ENCODE assay signal across 1 cellular context in the genomic region with DNA sequence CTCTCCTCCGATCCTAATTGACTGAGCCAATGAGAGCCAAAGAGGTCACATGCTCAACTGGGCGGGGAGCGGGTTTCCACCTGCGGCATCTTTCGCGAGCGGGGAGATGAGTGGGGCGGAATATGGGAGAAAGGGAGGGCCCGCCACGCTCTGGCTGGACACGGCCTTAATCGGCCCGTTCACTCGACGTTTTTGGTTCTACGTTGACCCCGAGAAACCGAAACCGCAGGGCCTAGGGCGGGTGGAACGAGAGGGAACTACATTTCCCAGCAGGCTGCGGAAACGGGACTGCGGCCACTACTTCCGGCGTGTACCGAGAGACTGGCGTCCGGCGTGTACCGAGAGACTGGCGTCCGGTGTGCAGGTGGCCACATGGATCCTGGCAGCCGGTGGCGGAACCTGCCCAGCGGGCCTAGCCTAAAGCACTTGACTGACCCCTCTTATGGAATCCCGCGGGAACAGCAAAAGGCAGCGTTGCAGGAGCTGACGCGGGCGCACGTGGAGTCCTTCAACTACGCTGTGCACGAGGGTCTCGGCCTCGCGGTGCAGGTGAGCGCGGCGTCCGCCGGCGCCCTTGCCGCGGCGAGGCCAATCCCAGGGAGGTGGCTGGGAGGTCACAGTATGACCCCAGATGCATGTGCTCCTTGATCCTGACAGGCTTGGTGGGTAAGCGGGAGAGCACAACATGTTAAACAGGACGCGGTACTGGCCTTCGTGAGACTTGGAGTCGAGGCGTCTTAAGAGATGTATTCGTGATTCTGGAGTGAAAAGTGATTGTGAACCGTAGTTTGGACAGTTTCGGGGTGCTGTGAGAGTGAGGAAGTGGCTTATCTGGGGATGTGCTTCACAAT.
TF ChIP-seq lines count a peak whose summit lies in the region.

A gene with protein sequence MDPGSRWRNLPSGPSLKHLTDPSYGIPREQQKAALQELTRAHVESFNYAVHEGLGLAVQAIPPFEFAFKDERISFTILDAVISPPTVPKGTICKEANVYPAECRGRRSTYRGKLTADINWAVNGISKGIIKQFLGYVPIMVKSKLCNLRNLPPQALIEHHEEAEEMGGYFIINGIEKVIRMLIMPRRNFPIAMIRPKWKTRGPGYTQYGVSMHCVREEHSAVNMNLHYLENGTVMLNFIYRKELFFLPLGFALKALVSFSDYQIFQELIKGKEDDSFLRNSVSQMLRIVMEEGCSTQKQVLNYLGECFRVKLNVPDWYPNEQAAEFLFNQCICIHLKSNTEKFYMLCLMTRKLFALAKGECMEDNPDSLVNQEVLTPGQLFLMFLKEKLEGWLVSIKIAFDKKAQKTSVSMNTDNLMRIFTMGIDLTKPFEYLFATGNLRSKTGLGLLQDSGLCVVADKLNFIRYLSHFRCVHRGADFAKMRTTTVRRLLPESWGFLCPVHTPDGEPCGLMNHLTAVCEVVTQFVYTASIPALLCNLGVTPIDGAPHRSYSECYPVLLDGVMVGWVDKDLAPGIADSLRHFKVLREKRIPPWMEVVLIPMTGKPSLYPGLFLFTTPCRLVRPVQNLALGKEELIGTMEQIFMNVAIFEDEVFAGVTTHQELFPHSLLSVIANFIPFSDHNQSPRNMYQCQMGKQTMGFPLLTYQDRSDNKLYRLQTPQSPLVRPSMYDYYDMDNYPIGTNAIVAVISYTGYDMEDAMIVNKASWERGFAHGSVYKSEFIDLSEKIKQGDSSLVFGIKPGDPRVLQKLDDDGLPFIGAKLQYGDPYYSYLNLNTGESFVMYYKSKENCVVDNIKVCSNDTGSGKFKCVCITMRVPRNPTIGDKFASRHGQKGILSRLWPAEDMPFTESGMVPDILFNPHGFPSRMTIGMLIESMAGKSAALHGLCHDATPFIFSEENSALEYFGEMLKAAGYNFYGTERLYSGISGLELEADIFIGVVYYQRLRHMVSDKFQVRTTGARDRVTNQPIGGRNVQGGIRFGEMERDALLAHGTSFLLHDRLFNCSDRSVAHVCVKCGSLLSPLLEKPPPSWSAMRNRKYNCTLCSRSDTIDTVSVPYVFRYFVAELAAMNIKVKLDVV (plus strand): TSS at position 343 of the 851 bp plus-strand sequence. CDS start 30 bp downstream, at position 373.

TF ChIP-seq in HEK293, 187 proteins besides CTCF, POLR2A, EP300 and RAD21 (continued from another document and continues in another):
- TF ChIP-seq OVOL3 (tag by site-specific recombination; IDR thresholded peaks at IDR 0.05) (peak; percentile 15; the same call in 1 of the 2 replicates), SETDB1 (IDR thresholded peaks at IDR 0.05; ENCODE audit: insufficient read length, low read length) (peak; percentile 43), HOXC10 (CRISPR knock-in tag; IDR thresholded peaks at IDR 0.05) (0 out of 2 replicates have a peak, but pooled peaks have one; percentile 44), ZNF274 (IDR thresholded peaks at IDR 0.05; ENCODE audit: low read length) (no peak), ZNF274 (tag by site-specific recombination; IDR thresholded peaks at IDR 0.05; ENCODE audit: borderline replicate concordance) (no peak), ZFP3 (tag by site-specific recombination; IDR thresholded peaks at IDR 0.05; ENCODE audit: low read depth) (no peak), ZSCAN30 (tag by site-specific recombination; IDR thresholded peaks at IDR 0.05) (peak; percentile 99), ZNF561 (tag by site-specific recombination; IDR thresholded peaks at IDR 0.05; ENCODE audit: borderline replicate concordance) (0 out of 2 replicates have a peak, but pooled peaks have one; percentile 51), ZNF335 (tag by site-specific recombination; conservative IDR thresholded peaks at IDR 0.05) (peak; percentile 95), EGR2 (tag by site-specific recombination; IDR thresholded peaks at IDR 0.05; ENCODE audit: low read depth) (peak; percentile 2; the same call in 1 of the 2 replicates), ZNF600 (tag by site-specific recombination; IDR thresholded peaks at IDR 0.05) (peak; percentile 11; the same call in 1 of the 2 replicates), ZEB2 (tag by site-specific recombination; IDR thresholded peaks at IDR 0.05) (peak; percentile 94), KLF7 (tag by site-specific recombination; IDR thresholded peaks at IDR 0.05; ENCODE audit: borderline replicate concordance) (peak; percentile 54; the same call in 1 of the 2 replicates), TRIM28 (IDR thresholded peaks at IDR 0.05; ENCODE audit: borderline replicate concordance, low read length) (0 out of 2 replicates have a peak, but pooled peaks have one; percentile 5), PATZ1 (tag by site-specific recombination; IDR thresholded peaks at IDR 0.05) (peak; percentile 49; the same call in 1 of the 2 replicates), GLIS2 (tag by site-specific recombination; IDR thresholded peaks at IDR 0.05) (peak; percentile 35; the same call in 1 of the 2 replicates), ZNF645 (tag by site-specific recombination; IDR thresholded peaks at IDR 0.05) (no peak), ZBTB1 (tag by site-specific recombination; IDR thresholded peaks at IDR 0.05) (no peak), YY2 (tag by site-specific recombination; IDR thresholded peaks at IDR 0.05) (0 out of 2 replicates have a peak, but pooled peaks have one; percentile 21), ZNF76 (tag by site-specific recombination; IDR thresholded peaks at IDR 0.05; ENCODE audit: borderline replicate concordance, low read depth) (peak; percentile 93), SCRT2 (tag by site-specific recombination; IDR thresholded peaks at IDR 0.05) (peak; percentile 99), KLF16 (tag by site-specific recombination; IDR thresholded peaks at IDR 0.05) (0 out of 2 replicates have a peak, but pooled peaks have one; percentile 18), ZNF184 (tag by site-specific recombination; IDR thresholded peaks at IDR 0.05) (no peak), ZNF24 (tag by site-specific recombination; IDR thresholded peaks at IDR 0.05) (0 out of 2 replicates have a peak, but pooled peaks have one; percentile 22), ZBTB20 (tag by site-specific recombination; IDR thresholded peaks at IDR 0.05) (peak; percentile 61; the same call in 1 of the 2 replicates), KLF1 (tag by site-specific recombination; IDR thresholded peaks at IDR 0.05) (peak; percentile 44), KLF9 (tag by site-specific recombination; IDR thresholded peaks at IDR 0.05; ENCODE audit: low read depth) (peak; percentile 30; the same call in 1 of the 2 replicates), SP2 (tag by site-specific recombination; IDR thresholded peaks at IDR 0.05) (peak; percentile 72), ZNF514 (tag by site-specific recombination; IDR thresholded peaks at IDR 0.05) (no peak), ZNF660 (tag by site-specific recombination; IDR thresholded peaks at IDR 0.05) (0 out of 2 replicates have a peak, but pooled peaks have one; percentile 6), WT1 (tag by site-specific recombination; IDR thresholded peaks at IDR 0.05) (peak; percentile 40; the same call in 1 of the 2 replicates), MZF1 (tag by site-specific recombination; IDR thresholded peaks at IDR 0.05; ENCODE audit: borderline replicate concordance) (no peak), ZBTB17 (tag by site-specific recombination; IDR thresholded peaks at IDR 0.05) (peak; percentile 92), RBAK (tag by site-specific recombination; IDR thresholded peaks at IDR 0.05) (no peak), KLF17 (tag by site-specific recombination; IDR thresholded peaks at IDR 0.05) (peak; percentile 45; the same call in 1 of the 2 replicates), ZNF10 (tag by site-specific recombination; IDR thresholded peaks at IDR 0.05) (no peak), YY1 (tag by site-specific recombination; IDR thresholded peaks at IDR 0.05) (peak; percentile 56; the same call in 1 of the 2 replicates), ZSCAN5A (tag by site-specific recombination; IDR thresholded peaks at IDR 0.05) (0 out of 2 replicates have a peak, but pooled peaks have one; percentile 28), ZNF48 (tag by site-specific recombination; IDR thresholded peaks at IDR 0.05) (no peak)
- TF ChIP-seq, protein P1, sequence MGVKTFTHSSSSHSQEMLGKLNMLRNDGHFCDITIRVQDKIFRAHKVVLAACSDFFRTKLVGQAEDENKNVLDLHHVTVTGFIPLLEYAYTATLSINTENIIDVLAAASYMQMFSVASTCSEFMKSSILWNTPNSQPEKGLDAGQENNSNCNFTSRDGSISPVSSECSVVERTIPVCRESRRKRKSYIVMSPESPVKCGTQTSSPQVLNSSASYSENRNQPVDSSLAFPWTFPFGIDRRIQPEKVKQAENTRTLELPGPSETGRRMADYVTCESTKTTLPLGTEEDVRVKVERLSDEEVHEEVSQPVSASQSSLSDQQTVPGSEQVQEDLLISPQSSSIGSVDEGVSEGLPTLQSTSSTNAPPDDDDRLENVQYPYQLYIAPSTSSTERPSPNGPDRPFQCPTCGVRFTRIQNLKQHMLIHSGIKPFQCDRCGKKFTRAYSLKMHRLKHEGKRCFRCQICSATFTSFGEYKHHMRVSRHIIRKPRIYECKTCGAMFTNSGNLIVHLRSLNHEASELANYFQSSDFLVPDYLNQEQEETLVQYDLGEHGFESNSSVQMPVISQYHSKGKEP (tag by site-specific recombination; IDR thresholded peaks at IDR 0.05): no peak
- TF ChIP-seq, protein P2, sequence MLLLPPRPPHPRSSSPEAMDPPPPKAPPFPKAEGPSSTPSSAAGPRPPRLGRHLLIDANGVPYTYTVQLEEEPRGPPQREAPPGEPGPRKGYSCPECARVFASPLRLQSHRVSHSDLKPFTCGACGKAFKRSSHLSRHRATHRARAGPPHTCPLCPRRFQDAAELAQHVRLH (tag by site-specific recombination; IDR thresholded peaks at IDR 0.05): no peak
- TF ChIP-seq, protein P3, sequence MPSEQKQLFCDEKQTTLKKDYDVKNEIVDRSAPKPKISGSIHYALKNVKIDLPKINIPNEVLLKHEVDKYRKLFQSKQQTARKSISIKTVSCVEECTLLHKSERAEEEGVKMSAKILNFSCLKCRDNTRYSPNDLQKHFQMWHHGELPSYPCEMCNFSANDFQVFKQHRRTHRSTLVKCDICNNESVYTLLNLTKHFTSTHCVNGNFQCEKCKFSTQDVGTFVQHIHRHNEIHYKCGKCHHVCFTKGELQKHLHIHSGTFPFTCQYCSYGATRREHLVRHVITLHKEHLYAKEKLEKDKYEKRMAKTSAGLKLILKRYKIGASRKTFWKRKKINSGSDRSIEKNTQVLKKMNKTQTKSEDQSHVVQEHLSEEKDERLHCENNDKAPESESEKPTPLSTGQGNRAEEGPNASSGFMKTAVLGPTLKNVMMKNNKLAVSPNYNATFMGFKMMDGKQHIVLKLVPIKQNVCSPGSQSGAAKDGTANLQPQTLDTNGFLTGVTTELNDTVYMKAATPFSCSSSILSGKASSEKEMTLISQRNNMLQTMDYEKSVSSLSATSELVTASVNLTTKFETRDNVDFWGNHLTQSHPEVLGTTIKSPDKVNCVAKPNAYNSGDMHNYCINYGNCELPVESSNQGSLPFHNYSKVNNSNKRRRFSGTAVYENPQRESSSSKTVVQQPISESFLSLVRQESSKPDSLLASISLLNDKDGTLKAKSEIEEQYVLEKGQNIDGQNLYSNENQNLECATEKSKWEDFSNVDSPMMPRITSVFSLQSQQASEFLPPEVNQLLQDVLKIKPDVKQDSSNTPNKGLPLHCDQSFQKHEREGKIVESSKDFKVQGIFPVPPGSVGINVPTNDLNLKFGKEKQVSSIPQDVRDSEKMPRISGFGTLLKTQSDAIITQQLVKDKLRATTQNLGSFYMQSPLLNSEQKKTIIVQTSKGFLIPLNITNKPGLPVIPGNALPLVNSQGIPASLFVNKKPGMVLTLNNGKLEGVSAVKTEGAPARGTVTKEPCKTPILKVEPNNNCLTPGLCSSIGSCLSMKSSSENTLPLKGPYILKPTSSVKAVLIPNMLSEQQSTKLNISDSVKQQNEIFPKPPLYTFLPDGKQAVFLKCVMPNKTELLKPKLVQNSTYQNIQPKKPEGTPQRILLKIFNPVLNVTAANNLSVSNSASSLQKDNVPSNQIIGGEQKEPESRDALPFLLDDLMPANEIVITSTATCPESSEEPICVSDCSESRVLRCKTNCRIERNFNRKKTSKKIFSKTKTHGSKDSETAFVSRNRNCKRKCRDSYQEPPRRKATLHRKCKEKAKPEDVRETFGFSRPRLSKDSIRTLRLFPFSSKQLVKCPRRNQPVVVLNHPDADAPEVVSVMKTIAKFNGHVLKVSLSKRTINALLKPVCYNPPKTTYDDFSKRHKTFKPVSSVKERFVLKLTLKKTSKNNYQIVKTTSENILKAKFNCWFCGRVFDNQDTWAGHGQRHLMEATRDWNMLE (tag by site-specific recombination; conservative IDR thresholded peaks at IDR 0.05; ENCODE audit: low read depth): peak; percentile 53; the same call in 1 of the 2 replicates
